Comparison of ENCODE assay signal across 23 cellular contexts in genomic region chr9:89879711-89880110, GRCh38.
DNase-seq lines count a peak whose midpoint lies in the region; ATAC-seq and TF ChIP-seq lines count a peak whose summit lies in the region.
"Had no signal": no experiment of that assay in that cellular context is flagged by ENCODE, and none has a peak within 500 bp of the region (broad histone marks: within the 10 kb centered on the region; RNA-seq: fewer than 3 reads in every experiment).

No MANE protein-coding gene starts in this region.

- H3K9me3 ChIP-seq in tibial nerve = no peaks in the 10 kb centered on the region
- H3K9me3 ChIP-seq: MG63, SJCRH30 had no signal

- H3K27me3 Mint-ChIP-seq in activated B cell treated with CpG ODN at 0.5 μM for 24 hours (no peaks in the 10 kb centered on the region), progenitor cell of endocrine pancreas (peaks cover 18% of the 10 kb centered on the region)
- H3K27me3 Mint-ChIP-seq: naive thymus-derived CD8-positive, alpha-beta T cell; T-helper 17 cell had no signal

- no peaks in the 10 kb centered on the region for H3K27me3 ChIP-seq in tibial nerve
- H3K27me3 ChIP-seq: cardiac muscle cell, MG63, SJCRH30 had no signal

- H3K27ac Mint-ChIP-seq in activated B cell treated with CpG ODN at 0.5 μM for 24 hours (no peak overlapping the region), progenitor cell of endocrine pancreas (no peak overlapping the region)
- H3K27ac Mint-ChIP-seq: HFFc6; immature natural killer cell; naive thymus-derived CD8-positive, alpha-beta T cell; T-helper 17 cell had no signal

- no peak for TF ChIP-seq POLR2A in tibial nerve (IDR thresholded peaks at IDR 0.05)

- H3K36me3 Mint-ChIP-seq in activated B cell treated with CpG ODN at 0.5 μM for 24 hours (ENCODE audit: low read depth) (no peaks in the 10 kb centered on the region), progenitor cell of endocrine pancreas (ENCODE audit: insufficient read depth) (no peaks in the 10 kb centered on the region)
- H3K36me3 Mint-ChIP-seq: immature natural killer cell; naive thymus-derived CD8-positive, alpha-beta T cell had no signal

- intact Hi-C loops in activated B cell treated with CpG ODN at 0.5 μM for 24 hours (cut with micrococcal nuclease) = no loop called here

- no peak for ATAC-seq in activated B cell treated with CpG ODN at 0.5 μM for 24 hours (ENCODE audit: low read depth)
- no peak for ATAC-seq in GM21529 (IDR thresholded peaks at IDR 0.05; ENCODE audit: unreplicated experiment)
- no peak for ATAC-seq in GM21619 (IDR thresholded peaks at IDR 0.05; ENCODE audit: unreplicated experiment)
- ATAC-seq: naive thymus-derived CD8-positive, alpha-beta T cell had no signal

- WGBS in tibial nerve, 2 donors = 68 to 79% methylated on average over 8 of the region's 8 CpGs

- H3K27ac ChIP-seq in tibial nerve = peak overlapping the region in 1 of 4 donors; percentile 56
- H3K27ac ChIP-seq: cardiac muscle cell, parathyroid adenoma, SJCRH30, WERI-Rb-1 had no signal

- H3K4me1 ChIP-seq in tibial nerve = peaks cover 0 to 44% (median 3%) of the 10 kb centered on the region in 4 donors

- POLR2A ChIA-PET in activated B cell treated with CpG ODN at 0.5 μM for 24 hours (lab: Charles Lee) = no interaction called here

- TF ChIP-seq CTCF in activated B cell treated with CpG ODN at 0.5 μM for 24 hours (IDR thresholded peaks at IDR 0.05) = no peak
- no peak for TF ChIP-seq CTCF in fibroblast of the aortic adventitia (IDR thresholded peaks at IDR 0.05; ENCODE audit: insufficient read depth, low read length)
- peak in 1 of 5 experiments; percentile 20 for TF ChIP-seq CTCF in tibial nerve (IDR thresholded peaks at IDR 0.05)
- TF ChIP-seq CTCF in progenitor cell of endocrine pancreas (IDR thresholded peaks at IDR 0.05; ENCODE audit: unreplicated experiment) = no peak

- H3K4me3 ChIP-seq in fibroblast of the aortic adventitia (ENCODE audit: low read depth, low read length) = no peak overlapping the region
- no peak overlapping the region for H3K4me3 ChIP-seq in tibial nerve
- H3K4me3 ChIP-seq: cardiac muscle cell, MG63, SJCRH30 had no signal

- H3K4me3 Mint-ChIP-seq in activated B cell treated with CpG ODN at 0.5 μM for 24 hours (no peak overlapping the region), progenitor cell of endocrine pancreas (ENCODE audit: low read depth) (no peak overlapping the region)
- H3K4me3 Mint-ChIP-seq: HFFc6; immature natural killer cell; naive thymus-derived CD8-positive, alpha-beta T cell; T-helper 17 cell had no signal

- CTCF ChIA-PET in activated B cell treated with CpG ODN at 0.5 μM for 24 hours (lab: Charles Lee) = interaction anchor here (1.2 kb wide), 1 partner anchor 277 kb away, joined by 3 read pairs; no protein-coding TSS in a partner anchor

- DNase-seq in activated B cell treated with CpG ODN at 0.5 μM for 24 hours (peak; percentile 9), fibroblast of the aortic adventitia (ENCODE audit: low read depth) (peak; percentile 11), mucosa of gallbladder (ENCODE audit: low spot score) (peak; percentile 20), tibial nerve (ENCODE audit: low spot score in 2 of 2) (peak; percentile 63 to 69), progenitor cell of endocrine pancreas (ENCODE audit: low spot score, unreplicated experiment) (no peak)
- DNase-seq: effector CD8-positive, alpha-beta T cell; HFFc6; immature natural killer cell; mammary epithelial cell; MG63; naive thymus-derived CD8-positive, alpha-beta T cell; NCI-H1436 treated with DMSO at 0.1 percent for 48 hours; NCI-H82; OCI-M1; SJCRH30; small intestine; stimulated activated CD4-positive, alpha-beta T cell treated with anti-CD3 and anti-CD28 coated beads, Interleukin-4, amount 100 ng/mL, for 4 hours; T-helper 17 cell; WERI-Rb-1 had no signal

- peak in 1 of 2 donors; percentile 50 for TF ChIP-seq EP300 in tibial nerve (IDR thresholded peaks at IDR 0.05)

- H3K4me1 Mint-ChIP-seq in activated B cell treated with CpG ODN at 0.5 μM for 24 hours (no peaks in the 10 kb centered on the region), progenitor cell of endocrine pancreas (ENCODE audit: low read depth) (peaks cover 1% of the 10 kb centered on the region)
- H3K4me1 Mint-ChIP-seq: immature natural killer cell; naive thymus-derived CD8-positive, alpha-beta T cell had no signal

- no peaks in the 10 kb centered on the region for H3K9me3 Mint-ChIP-seq in activated B cell treated with CpG ODN at 0.5 μM for 24 hours
- H3K9me3 Mint-ChIP-seq in progenitor cell of endocrine pancreas (ENCODE audit: low read depth) = no peaks in the 10 kb centered on the region
- H3K9me3 Mint-ChIP-seq: immature natural killer cell; naive thymus-derived CD8-positive, alpha-beta T cell had no signal

- no peaks in the 10 kb centered on the region for H3K36me3 ChIP-seq in tibial nerve
- H3K36me3 ChIP-seq: cardiac muscle cell, MG63, SJCRH30, WERI-Rb-1 had no signal
